In genomic region chr1:179742717-179743678, GRCh38 we compare ENCODE assay signal across 9 cellular contexts. TPM values are rescaled to one million over a fixed set of nuclear protein-coding genes. Genes with fewer than 3 reads are reported as not detected.
DNase-seq lines count a peak whose midpoint lies in the region; ATAC-seq and TF ChIP-seq lines count a peak whose summit lies in the region.
"Had no signal": no experiment of that assay in that cellular context is flagged by ENCODE, and none has a peak within 500 bp of the region (broad histone marks: within the 10 kb centered on the region; RNA-seq: fewer than 3 reads in every experiment).

Gene FAM163A, plus strand, starts transcription at chr1:179743291. Its CDS starts 69,807 bp downstream, at chr1:179813098.

- TF ChIP-seq POLR2A in vagina (IDR thresholded peaks at IDR 0.05), result no peak

- no peak within 1 kb of the TSS for H2BK5ac ChIP-seq in mesendoderm (ENCODE audit: low read length)

- H4K8ac ChIP-seq in mesendoderm (ENCODE audit: low read depth, low read length), result no peak within 1 kb of the TSS

- H2BK120ac ChIP-seq in mesendoderm (ENCODE audit: low read depth, low read length), result no peak within 1 kb of the TSS

- no peaks in the 10 kb centered on the region for H3K79me1 ChIP-seq in mesendoderm (ENCODE audit: low read length)

- H2BK15ac ChIP-seq in mesendoderm (replicated peaks; ENCODE audit: low read depth), result no peak within 1 kb of the TSS

- H3K4me3 ChIP-seq in mesendoderm (ENCODE audit: low read length) (no peak within 1 kb of the TSS), vagina (peak within 1 kb of the TSS; percentile 24 to 28)

- H3K4me1 ChIP-seq in mesendoderm (ENCODE audit: control insufficient read depth, low read depth, low read length), result no peaks in the 10 kb centered on the region
- H3K4me1 ChIP-seq in vagina, result peaks cover 21% of the 10 kb centered on the region

- H3K23ac ChIP-seq in mesendoderm (ENCODE audit: low read length), result peak within 1 kb of the TSS; percentile 39

- peak within 1 kb of the TSS; percentile 73 for H3K56ac ChIP-seq in mesendoderm (ENCODE audit: low read length)

- H3K4me2 ChIP-seq in mesendoderm (ENCODE audit: low read length), result peak within 1 kb of the TSS; percentile 75

- WGBS in mesendoderm (ENCODE audit: extremely low coverage, insufficient coverage, low lambda C conversion rate), result no CpG with 5 or more reads among the region's 92 CpGs

- ATAC-seq in GM21717 (IDR thresholded peaks at IDR 0.05; ENCODE audit: unreplicated experiment) (no peak), HG03378 (IDR thresholded peaks at IDR 0.05; ENCODE audit: unreplicated experiment) (no peak)

- H3K27ac ChIP-seq in mesendoderm (ENCODE audit: low read depth, low read length) (no peak within 1 kb of the TSS), vagina (no peak within 1 kb of the TSS)

- intact Hi-C loops in vagina (cut with DNase I), result no loop called here

- no peak for TF ChIP-seq CTCF in vagina (IDR thresholded peaks at IDR 0.05)

- no peak within 1 kb of the TSS for H4K5ac ChIP-seq in mesendoderm (ENCODE audit: low read length)

- no peak within 1 kb of the TSS for H3K4ac ChIP-seq in mesendoderm (ENCODE audit: low read depth, low read length)

- H3K9me3 ChIP-seq in vagina, result no peaks in the 10 kb centered on the region

- DNase-seq in stimulated activated CD4-positive, alpha-beta T cell treated with anti-CD3 and anti-CD28 coated beads, Interleukin-1b, Interleukin-23, amount 100 ng/mL, for 48 hours, result peak; percentile 8
- no peak for DNase-seq in stimulated activated CD4-positive, alpha-beta T cell treated with anti-CD3 and anti-CD28 coated beads, Interleukin-4, amount 100 ng/mL, for 24 hours
- peak; percentile 20 for DNase-seq in astrocyte of the hippocampus (ENCODE audit: low read depth, low spot score)
- DNase-seq in mesendoderm, result peak; percentile 52
- no peak for DNase-seq in vagina (ENCODE audit: extremely low spot score in 2 of 2)
- no peak for DNase-seq in activated CD4-positive, CD25-positive, alpha-beta regulatory T cell treated with anti-CD3 and anti-CD28 coated beads, Interleukin-2, amount 50 U/mL, for 72 hours

- H3K9ac ChIP-seq in mesendoderm (ENCODE audit: low read length), result peak within 1 kb of the TSS; percentile 38

- H3K79me2 ChIP-seq in mesendoderm (ENCODE audit: control insufficient read depth, insufficient read depth, low read length), result no peaks in the 10 kb centered on the region

- no peak within 1 kb of the TSS for H3K18ac ChIP-seq in mesendoderm (ENCODE audit: low read length)

- H3K36me3 ChIP-seq in mesendoderm (ENCODE audit: control insufficient read depth, insufficient read depth, low read length), result no peaks in the 10 kb centered on the region
- no peaks in the 10 kb centered on the region for H3K36me3 ChIP-seq in vagina

- no peak within 1 kb of the TSS for H2AK5ac ChIP-seq in mesendoderm (ENCODE audit: low read length)

- H3K27me3 ChIP-seq in mesendoderm (ENCODE audit: insufficient read depth, low read length, poor library complexity) (peaks cover 54% of the 10 kb centered on the region), vagina (no peaks in the 10 kb centered on the region)

RNA-seq across cellular contexts. Expression of gene FAM163A, which starts in this region (rescaled TPM):
- polyA plus RNA-seq in mesendoderm (2013, experiment 1 of 2), result 0.03 TPM
- polyA plus RNA-seq in mesendoderm (2013, experiment 2 of 2), result 0.04 TPM
- 2.5 TPM for total RNA-seq in vagina
- total RNA-seq: T-helper 2 cell treated with Interferon-gamma antibody and Interleukin-4, amounts not matched to agents 100 ng/mL and 5 ng/mL, for 36 hours had no signal

Comparison
In these comparisons a context has a peak if more than half of its experiments do, and no peak if none do; other contexts are left out.
1. DNase-seq: peak in stimulated activated CD4-positive, alpha-beta T cell treated with anti-CD3 and anti-CD28 coated beads, Interleukin-1b, Interleukin-23, amount 100 ng/mL, for 48 hours (single experiment), astrocyte of the hippocampus (single experiment) and mesendoderm (single experiment); none in stimulated activated CD4-positive, alpha-beta T cell treated with anti-CD3 and anti-CD28 coated beads, Interleukin-4, amount 100 ng/mL, for 24 hours (single experiment), vagina (0 of 2) and activated CD4-positive, CD25-positive, alpha-beta regulatory T cell treated with anti-CD3 and anti-CD28 coated beads, Interleukin-2, amount 50 U/mL, for 72 hours (single experiment).